In genomic region chr1:179079113-179079761, GRCh38 we compare ENCODE assay signal across 8 cellular contexts. TPM values are rescaled to one million over a fixed set of nuclear protein-coding genes. Genes with fewer than 3 reads are reported as not detected.
DNase-seq lines count a peak whose midpoint lies in the region; ATAC-seq, FAIRE-seq and TF ChIP-seq lines count a peak whose summit lies in the region.

No MANE protein-coding gene starts in this region.

- H3K4me2 ChIP-seq in DOHH2 (ENCODE audit: low read length): no peak overlapping the region

- ATAC-seq in HG03378 (IDR thresholded peaks at IDR 0.05; ENCODE audit: unreplicated experiment): peak; percentile 26

- peaks cover 25% of the 10 kb centered on the region for H3K4me1 ChIP-seq in DOHH2 (ENCODE audit: control insufficient read depth, low read length)
- H3K4me1 ChIP-seq in endodermal cell (ENCODE audit: control insufficient read depth, insufficient read depth, low read length): no peaks in the 10 kb centered on the region
- H3K4me1 ChIP-seq in suprapubic skin: peaks cover 28% of the 10 kb centered on the region

- H3K27me3 ChIP-seq in DOHH2 (ENCODE audit: control insufficient read depth, low read length) (no peaks in the 10 kb centered on the region), endodermal cell (ENCODE audit: control insufficient read depth, insufficient read depth, low read length, poor library complexity, severe bottlenecking) (no peaks in the 10 kb centered on the region), suprapubic skin (no peaks in the 10 kb centered on the region)

- peaks cover 3% of the 10 kb centered on the region for H3K36me3 Mint-ChIP-seq in endodermal cell (ENCODE audit: low read depth)

- peaks cover 17% of the 10 kb centered on the region for H3K36me3 ChIP-seq in DOHH2 (ENCODE audit: control insufficient read depth, low read length)
- peaks cover 22% of the 10 kb centered on the region for H3K36me3 ChIP-seq in endodermal cell (ENCODE audit: control insufficient read depth, insufficient read depth, low read length)
- H3K36me3 ChIP-seq in suprapubic skin: no peaks in the 10 kb centered on the region

- H3K27me3 Mint-ChIP-seq in endodermal cell (ENCODE audit: insufficient read depth): no peaks in the 10 kb centered on the region

- H3K27ac ChIP-seq in DOHH2 (ENCODE audit: low read depth, low read length) (no peak overlapping the region), endodermal cell (ENCODE audit: low read depth, low read length) (no peak overlapping the region), suprapubic skin (no peak overlapping the region)

- TF ChIP-seq POLR2A in suprapubic skin (IDR thresholded peaks at IDR 0.05) (no peak), GM12891 (IDR thresholded peaks at IDR 0.05; ENCODE audit: low read depth, low read length) (no peak)

- no peak overlapping the region for H3K9ac ChIP-seq in endodermal cell (ENCODE audit: extremely low read depth, low read length, poor library complexity, severe bottlenecking)

- DNase-seq in NCI-H510A (lab: John Stamatoyannopoulos, UW) (peak; percentile 22), endodermal cell (peak; percentile 76), middle frontal gyrus (ENCODE audit: extremely low spot score, low spot score) (peak; percentile 74), suprapubic skin (ENCODE audit: low spot score in 2 of 2) (no peak), GM12891 (ENCODE audit: insufficient read length, low spot score) (no peak)
- peak; percentile 36 to 58 for DNase-seq in activated CD4-positive, alpha-beta T cell treated with anti-CD3 and anti-CD28 coated beads for 4 hours

- H3K9me2 ChIP-seq in DOHH2 (replicated peaks; ENCODE audit: control insufficient read depth, low read length): no peaks in the 10 kb centered on the region

- H3K9me3 ChIP-seq in DOHH2 (ENCODE audit: control insufficient read depth, insufficient read depth, low read length): no peaks in the 10 kb centered on the region
- no peaks in the 10 kb centered on the region for H3K9me3 ChIP-seq in endodermal cell (ENCODE audit: control insufficient read depth, low read length)
- H3K9me3 ChIP-seq in suprapubic skin: no peaks in the 10 kb centered on the region

- no peaks in the 10 kb centered on the region for H3K9me3 Mint-ChIP-seq in endodermal cell

- no peak for TF ChIP-seq EP300 in suprapubic skin (IDR thresholded peaks at IDR 0.05)

- peaks cover 30% of the 10 kb centered on the region for H3K79me2 ChIP-seq in DOHH2 (ENCODE audit: control insufficient read depth, low read length)

- peak; percentile 83 for TF ChIP-seq CTCF in DOHH2 (IDR thresholded peaks at IDR 0.05; ENCODE audit: low read depth, low read length, poor library complexity, severe bottlenecking)
- TF ChIP-seq CTCF in endodermal cell (conservative IDR thresholded peaks at IDR 0.05): peak; percentile 79
- peak; percentile 64 to 77 for TF ChIP-seq CTCF in suprapubic skin (IDR thresholded peaks at IDR 0.05)

- 49 to 75% methylated on average over 5 to 17 of the region's 18 CpGs for WGBS in endodermal cell (ENCODE audit: insufficient coverage in 1 of 2, insufficient read length in 1 of 2), 2 experiments
- WGBS in suprapubic skin: 51% methylated on average over 18 of the region's 18 CpGs

- no peak overlapping the region for H3K27ac Mint-ChIP-seq in endodermal cell

- no peak overlapping the region for H3K4me3 Mint-ChIP-seq in endodermal cell

- peaks cover 19% of the 10 kb centered on the region for H3K4me1 Mint-ChIP-seq in endodermal cell

- no peaks in the 10 kb centered on the region for H4K20me1 ChIP-seq in DOHH2 (ENCODE audit: control insufficient read depth, insufficient read depth, low read depth, low read length)

- H3F3A ChIP-seq in DOHH2 (ENCODE audit: control insufficient read depth, insufficient read depth): peaks cover 3% of the 10 kb centered on the region

- H3K4me3 ChIP-seq in DOHH2 (ENCODE audit: low read length): no peak overlapping the region
- H3K4me3 ChIP-seq in endodermal cell (ENCODE audit: low read length): no peak overlapping the region
- H3K4me3 ChIP-seq in suprapubic skin: no peak overlapping the region

- no peak for FAIRE-seq in GM12891 (lab: Jason Lieb, UNC)

TF ChIP-seq in GM12891, 5 proteins besides CTCF, POLR2A, EP300 and RAD21:
- no peak for TF ChIP-seq SPI1 (IDR thresholded peaks at IDR 0.05; ENCODE audit: low read depth, low read length)
- no peak for TF ChIP-seq POU2F2 (IDR thresholded peaks at IDR 0.05; ENCODE audit: low read depth, low read length)
- TF ChIP-seq PAX5 (IDR thresholded peaks at IDR 0.05; ENCODE audit: insufficient read depth, low read length, severe bottlenecking): no peak

RNA-seq across cellular contexts. Expression of gene TOR3A, which starts 2.6 kb away (rescaled TPM):
- total RNA-seq in endodermal cell (10 to 100 TPM; 23.4 to 24.7 TPM), suprapubic skin (10 to 100 TPM; 23.6 to 31.4 (median 29.6) TPM)
- 13.7 TPM for polyA plus RNA-seq in endodermal cell (2013, experiment 1 of 2)
- polyA plus RNA-seq in endodermal cell (2013, experiment 2 of 2): 11.6 TPM
- 22.3 TPM for polyA plus RNA-seq in GM12891 (2012; ENCODE audit: low read depth, missing spikeins)

RNA-seq across cellular contexts. Expression of gene FAM20B, which starts 53.5 kb away (rescaled TPM):
- total RNA-seq in endodermal cell: 10 to 100 TPM; 47.7 to 52.4 TPM
- 30.8 TPM for polyA plus RNA-seq in endodermal cell (2013, experiment 1 of 2)
- polyA plus RNA-seq in endodermal cell (2013, experiment 2 of 2): 29.6 TPM
- 10 to 100 TPM; 18.1 to 30.6 (median 21.7) TPM for total RNA-seq in suprapubic skin
- polyA plus RNA-seq in GM12891 (2012; ENCODE audit: low read depth, missing spikeins): 6.1 TPM

Comparison
In these comparisons a context has a peak if more than half of its experiments do, and no peak if none do; other contexts are left out.
1. DNase-seq: peak in NCI-H510A (single experiment), activated CD4-positive, alpha-beta T cell treated with anti-CD3 and anti-CD28 coated beads for 4 hours (2 of 2), endodermal cell (single experiment) and middle frontal gyrus (single experiment); none in suprapubic skin (0 of 2) and GM12891 (single experiment).
2. Peak in every context shown above with its lines, with median percentiles within 50 percentile points of each other: CTCF ChIP-seq.